Comparison of ENCODE assay signal across 15 cellular contexts in genomic region chr1:235822685-235823084, GRCh38.
"Had no signal": no experiment of that assay in that cellular context is flagged by ENCODE, and none has a peak within 500 bp of the region (broad histone marks: within the 10 kb centered on the region; RNA-seq: fewer than 3 reads in every experiment).

No MANE protein-coding gene starts in this region.

- ATAC-seq: activated CD8-positive, alpha-beta T cell treated with anti-CD3 and anti-CD28 coated beads, Interleukin-2, amount 10 ng/mL, durations not matched to agents 7 days and 5 days had no signal

- DNase-seq: activated CD4-positive, alpha-beta T cell treated with anti-CD3 and anti-CD28 coated beads for 48 hours; activated CD8-positive, alpha-beta memory T cell treated with anti-CD3 and anti-CD28 coated beads, Interleukin-2, amount 50 U/mL, for 48 hours; activated CD8-positive, alpha-beta T cell treated with anti-CD3 and anti-CD28 coated beads, Interleukin-2, amount 10 ng/mL, durations not matched to agents 7 days and 5 days; activated naive CD4-positive, alpha-beta T cell treated with Interleukin-2 at 50 U/mL for 16 hours; adrenal gland; caudate nucleus; retina; small intestine; thyroid gland; uterus had no signal

- H3K4me3 Mint-ChIP-seq: activated CD8-positive, alpha-beta T cell treated with anti-CD3 and anti-CD28 coated beads, Interleukin-2, amount 10 ng/mL, durations not matched to agents 7 days and 5 days; activated T-helper 1 cell treated with anti-CD3 and anti-CD28 coated beads, Interleukin-12 subunit alpha, Interleukin-12 subunit beta, Interleukin-2, Interleukin-4 antibody, amounts not matched to agents 30 ng/mL and 10 ng/mL and 1 ng/mL, durations not matched to agents 14 hours and 24 hours and 36 hours; dendritic cell treated with granulocyte-macrophage colony-stimulating factor and Interleukin-4, amounts not matched to agents 40 ng/mL and 50 ng/mL, for 4 days; neural progenitor cell; T-helper 1 cell treated with Interleukin-12 subunit alpha and Interleukin-12 subunit beta and Interleukin-4 antibody, amounts not matched to agents 30 μg/mL and 1 μg/mL, for 36 hours had no signal

- H3K27ac ChIP-seq: adrenal gland, neural progenitor cell, parathyroid adenoma, thyroid gland had no signal

- H3K4me3 ChIP-seq: adrenal gland, neural progenitor cell, thyroid gland, uterus had no signal

- H3K9me3 ChIP-seq: adrenal gland, thyroid gland, uterus had no signal

- H3K4me1 Mint-ChIP-seq: neural progenitor cell had no signal

- H2AFZ ChIP-seq: neural progenitor cell, parathyroid adenoma had no signal

- H3K36me3 ChIP-seq: adrenal gland, neural progenitor cell, thyroid gland, uterus had no signal

- H3K36me3 Mint-ChIP-seq: neural progenitor cell had no signal

- H3K27me3 Mint-ChIP-seq: dendritic cell treated with granulocyte-macrophage colony-stimulating factor and Interleukin-4, amounts not matched to agents 40 ng/mL and 50 ng/mL, for 4 days had no signal

- H3K9ac ChIP-seq: neural progenitor cell, parathyroid adenoma had no signal

- H3K4me1 ChIP-seq: neural progenitor cell, parathyroid adenoma, thyroid gland, uterus had no signal

- H3K4me2 ChIP-seq: neural progenitor cell had no signal

- H3K27ac Mint-ChIP-seq: activated CD8-positive, alpha-beta T cell treated with anti-CD3 and anti-CD28 coated beads, Interleukin-2, amount 10 ng/mL, durations not matched to agents 7 days and 5 days; activated T-helper 1 cell treated with anti-CD3 and anti-CD28 coated beads, Interleukin-12 subunit alpha, Interleukin-12 subunit beta, Interleukin-2, Interleukin-4 antibody, amounts not matched to agents 30 ng/mL and 10 ng/mL and 1 ng/mL, durations not matched to agents 14 hours and 24 hours and 36 hours; dendritic cell treated with granulocyte-macrophage colony-stimulating factor and Interleukin-4, amounts not matched to agents 40 ng/mL and 50 ng/mL, for 4 days; neural progenitor cell; T-helper 1 cell treated with Interleukin-12 subunit alpha and Interleukin-12 subunit beta and Interleukin-4 antibody, amounts not matched to agents 30 μg/mL and 1 μg/mL, for 36 hours had no signal

- H3K9me3 Mint-ChIP-seq: activated T-helper 1 cell treated with anti-CD3 and anti-CD28 coated beads, Interleukin-12 subunit alpha, Interleukin-12 subunit beta, Interleukin-2, Interleukin-4 antibody, amounts not matched to agents 30 ng/mL and 10 ng/mL and 1 ng/mL, durations not matched to agents 14 hours and 24 hours and 36 hours; dendritic cell treated with granulocyte-macrophage colony-stimulating factor and Interleukin-4, amounts not matched to agents 40 ng/mL and 50 ng/mL, for 4 days; neural progenitor cell; T-helper 1 cell treated with Interleukin-12 subunit alpha and Interleukin-12 subunit beta and Interleukin-4 antibody, amounts not matched to agents 30 μg/mL and 1 μg/mL, for 36 hours had no signal

- H3K27me3 ChIP-seq: adrenal gland, neural progenitor cell, thyroid gland, uterus had no signal
